Comparison of ENCODE assay signal across 8 cellular contexts in genomic region chr3:71129611-71130515, GRCh38.
DNase-seq lines count a peak whose midpoint lies in the region; ATAC-seq, FAIRE-seq and TF ChIP-seq lines count a peak whose summit lies in the region.

No MANE protein-coding gene starts in this region.

- intact Hi-C loops in Caco-2 (cut with micrococcal nuclease; ENCODE audit: unreplicated experiment) = loop anchor here (1.0 to 2.0 kb wide), 4 partner anchors 10 to 175 kb away; no protein-coding TSS in a partner anchor
- intact Hi-C loops in activated naive CD4-positive, alpha-beta T cell treated with anti-CD3 and anti-CD28 coated beads for 36 hours (cut with micrococcal nuclease) = loop anchor here (1.0 to 5.0 kb wide), 10 partner anchors 20 to 453 kb away; partner anchors contain the start of gene FOXP1

- POLR2A ChIA-PET in Caco-2 (lab: Charles Lee) = interaction anchor here (1.0 kb wide), 1 partner anchor 78 kb away, joined by 3 read pairs; no protein-coding TSS in a partner anchor

- peaks cover 65% of the 10 kb centered on the region for H3K4me1 ChIP-seq in Caco-2

- CTCF ChIA-PET in Caco-2 (lab: Charles Lee) = interaction anchor here (0.6 kb wide), 1 partner anchor 79 kb away, joined by 4 read pairs; no protein-coding TSS in a partner anchor
- CTCF ChIA-PET in activated naive CD4-positive, alpha-beta T cell treated with anti-CD3 and anti-CD28 coated beads for 36 hours (lab: Charles Lee) = interaction anchor here (0.6 to 1.7 kb wide), 4 partner anchors 16 to 73 kb away, joined by 3 to 4 read pairs (median 3); no protein-coding TSS in a partner anchor

- no peaks in the 10 kb centered on the region for H3K9me3 ChIP-seq in Caco-2

- H3K9me3 Mint-ChIP-seq in Caco-2 (ENCODE audit: unreplicated experiment) (no peaks in the 10 kb centered on the region), IgD-negative memory B cell (no peaks in the 10 kb centered on the region), glutamatergic neuron (ENCODE audit: unreplicated experiment) (no peaks in the 10 kb centered on the region), progenitor cell of endocrine pancreas (ENCODE audit: low read depth) (no peaks in the 10 kb centered on the region)
- no peaks in the 10 kb centered on the region for H3K9me3 Mint-ChIP-seq in activated naive CD4-positive, alpha-beta T cell treated with anti-CD3 and anti-CD28 coated beads for 36 hours

- H3K27me3 ChIP-seq in Caco-2 (replicated peaks; ENCODE audit: control insufficient read depth, insufficient read depth, low read length) = no peaks in the 10 kb centered on the region

- H3K27ac Mint-ChIP-seq in Caco-2 (ENCODE audit: unreplicated experiment) (peak overlapping the region; percentile 83), IgD-negative memory B cell (peak overlapping the region; percentile 90 to 97 (median 94)), glutamatergic neuron (ENCODE audit: unreplicated experiment) (no peak overlapping the region), progenitor cell of endocrine pancreas (peak overlapping the region; percentile 94)
- peak overlapping the region; percentile 96 for H3K27ac Mint-ChIP-seq in activated naive CD4-positive, alpha-beta T cell treated with anti-CD3 and anti-CD28 coated beads for 36 hours

- H3K27me3 Mint-ChIP-seq in Caco-2 (ENCODE audit: insufficient read depth, unreplicated experiment) (no peaks in the 10 kb centered on the region), IgD-negative memory B cell (peaks cover 4% of the 10 kb centered on the region), glutamatergic neuron (ENCODE audit: unreplicated experiment) (no peaks in the 10 kb centered on the region), progenitor cell of endocrine pancreas (no peaks in the 10 kb centered on the region)
- no peaks in the 10 kb centered on the region for H3K27me3 Mint-ChIP-seq in activated naive CD4-positive, alpha-beta T cell treated with anti-CD3 and anti-CD28 coated beads for 36 hours (ENCODE audit: low read depth)

- H3K4me3 Mint-ChIP-seq in Caco-2 (ENCODE audit: unreplicated experiment) (peak overlapping the region; percentile 94), IgD-negative memory B cell (peak overlapping the region; percentile 89 to 95 (median 93)), glutamatergic neuron (ENCODE audit: unreplicated experiment) (peak overlapping the region; percentile 72), progenitor cell of endocrine pancreas (ENCODE audit: low read depth) (peak overlapping the region; percentile 79)
- peak overlapping the region; percentile 88 for H3K4me3 Mint-ChIP-seq in activated naive CD4-positive, alpha-beta T cell treated with anti-CD3 and anti-CD28 coated beads for 36 hours

- no peak for ATAC-seq in GM21390 (IDR thresholded peaks at IDR 0.05; ENCODE audit: unreplicated experiment)
- ATAC-seq in GM18868 (IDR thresholded peaks at IDR 0.05; ENCODE audit: unreplicated experiment) = no peak

- no peaks in the 10 kb centered on the region; the same call in 1 of the 2 replicates for H3K36me3 ChIP-seq in Caco-2 (ENCODE audit: control insufficient read depth, insufficient read depth, low read length)

- peaks cover 37% of the 10 kb centered on the region for H3K4me1 Mint-ChIP-seq in Caco-2 (ENCODE audit: low read depth, unreplicated experiment)
- H3K4me1 Mint-ChIP-seq in IgD-negative memory B cell = peaks cover 38 to 52% (median 44%) of the 10 kb centered on the region in 3 donors
- H3K4me1 Mint-ChIP-seq in activated naive CD4-positive, alpha-beta T cell treated with anti-CD3 and anti-CD28 coated beads for 36 hours (ENCODE audit: low read depth) = peaks cover 67% of the 10 kb centered on the region
- H3K4me1 Mint-ChIP-seq in glutamatergic neuron (ENCODE audit: low read depth, unreplicated experiment) = peaks cover 27% of the 10 kb centered on the region
- peaks cover 74% of the 10 kb centered on the region for H3K4me1 Mint-ChIP-seq in progenitor cell of endocrine pancreas (ENCODE audit: low read depth)

- TF ChIP-seq CTCF in Caco-2 (IDR thresholded peaks at IDR 0.05; ENCODE audit: insufficient read depth in 1 of 2, low read depth in 1 of 2, low read length in 1 of 2, severe bottlenecking in 1 of 2, unreplicated experiment in 1 of 2) = no peak
- TF ChIP-seq CTCF in glutamatergic neuron (IDR thresholded peaks at IDR 0.05; ENCODE audit: partially characterized antibody, unreplicated experiment) = no peak
- no peak for TF ChIP-seq CTCF in progenitor cell of endocrine pancreas (IDR thresholded peaks at IDR 0.05; ENCODE audit: unreplicated experiment)

- no peak for TF ChIP-seq POLR2A in GM12892 (IDR thresholded peaks at IDR 0.05; ENCODE audit: low read depth, low read length)

- DNase-seq in Caco-2 (no peak), glutamatergic neuron (no peak), progenitor cell of endocrine pancreas (ENCODE audit: low spot score, unreplicated experiment) (no peak), GM12892 (ENCODE audit: insufficient read length) (no peak)
- DNase-seq in activated naive CD4-positive, alpha-beta T cell treated with anti-CD3 and anti-CD28 coated beads for 36 hours = peak; percentile 55

- H3K36me3 Mint-ChIP-seq in Caco-2 (ENCODE audit: insufficient read depth, unreplicated experiment) (peaks cover 8% of the 10 kb centered on the region), IgD-negative memory B cell (peaks cover 2% of the 10 kb centered on the region), glutamatergic neuron (ENCODE audit: unreplicated experiment) (no peaks in the 10 kb centered on the region), progenitor cell of endocrine pancreas (ENCODE audit: insufficient read depth) (peaks cover 4% of the 10 kb centered on the region)
- H3K36me3 Mint-ChIP-seq in activated naive CD4-positive, alpha-beta T cell treated with anti-CD3 and anti-CD28 coated beads for 36 hours (ENCODE audit: low read depth) = no peaks in the 10 kb centered on the region

- H3K4me3 ChIP-seq in Caco-2 (ENCODE audit: low read depth, low read length) = peak overlapping the region; percentile 50

- TSS peak; percentile 51 for BruUV-seq in Caco-2 (replicated peaks; lab: Mats Ljungman, UMichigan)

- FAIRE-seq in GM12892 (lab: Jason Lieb, UNC) = no peak
